ENCODE assay signal across 10 cellular contexts in the genomic region with DNA sequence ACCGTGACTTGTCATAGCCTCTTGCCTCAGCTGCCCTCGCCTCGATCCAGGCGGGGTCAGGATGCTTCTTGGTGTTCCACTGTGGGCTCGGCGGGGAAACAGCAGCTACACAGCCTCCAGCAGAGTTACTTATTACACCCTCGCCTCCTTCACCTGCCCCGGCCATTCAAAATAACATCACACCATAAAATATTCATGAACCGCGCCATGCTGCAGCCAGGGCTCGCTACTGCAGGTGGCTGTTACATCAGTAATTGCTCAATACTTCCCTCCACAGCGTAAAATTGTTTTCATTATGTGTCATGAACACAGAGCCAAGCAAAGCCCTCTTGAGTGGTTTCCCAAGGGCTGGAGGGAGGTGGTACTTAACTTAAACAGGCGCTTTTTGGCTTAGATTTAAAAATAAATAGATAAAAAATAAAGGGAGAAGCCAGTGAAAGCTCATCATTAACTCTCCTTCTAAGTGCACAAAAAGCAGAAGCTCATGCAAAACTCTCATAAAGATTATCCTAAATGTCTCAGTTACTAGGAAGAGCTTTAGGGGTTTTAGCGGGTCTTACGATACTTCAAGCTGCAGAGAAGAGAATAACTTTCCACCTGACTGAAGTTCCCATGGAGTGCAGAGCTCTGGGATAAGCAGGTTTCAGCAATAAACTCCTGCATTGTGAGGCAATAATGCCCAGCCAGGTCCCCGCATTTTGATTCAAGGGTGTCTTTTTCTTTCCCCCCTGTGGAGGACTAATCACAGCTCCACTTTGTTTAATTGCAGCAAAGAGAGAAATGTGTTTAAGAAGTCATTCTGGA.
DNase-seq lines count a peak whose midpoint lies in the region; ATAC-seq, FAIRE-seq and TF ChIP-seq lines count a peak whose summit lies in the region.
"Had no signal": no experiment of that assay in that cellular context is flagged by ENCODE, and none has a peak within 500 bp of the region (broad histone marks: within the 10 kb centered on the region; RNA-seq: fewer than 3 reads in every experiment).

No MANE protein-coding gene starts in this region.

- DNase-seq in COR-L47 (lab: John Stamatoyannopoulos, UW) (peak; percentile 93), NCI-H1092 treated with DMSO at 0.1 percent for 48 hours (lab: John Stamatoyannopoulos, UW) (peak; percentile 93), NOMO-1 treated with DMSO at 0.1 percent for 48 hours (lab: John Stamatoyannopoulos, UW; ENCODE audit: unreplicated experiment) (peak; percentile 62), iris pigment epithelial cell (ENCODE audit: low read depth) (peak; percentile 8), GM12891 (ENCODE audit: insufficient read length, low spot score) (no peak)
- DNase-seq: activated CD4-positive, alpha-beta T cell treated with anti-CD3 and anti-CD28 coated beads, Interleukin-2, amount 50 U/mL, for 4 hours; H7 had no signal

- no peak for TF ChIP-seq POLR2A in GM12891 (IDR thresholded peaks at IDR 0.05; ENCODE audit: low read depth, low read length)

- FAIRE-seq in GM12891 (lab: Jason Lieb, UNC): no peak

- ATAC-seq in HG03095 (IDR thresholded peaks at IDR 0.05; ENCODE audit: unreplicated experiment): no peak
- no peak for ATAC-seq in GM18861 (IDR thresholded peaks at IDR 0.05; ENCODE audit: unreplicated experiment)
- no peak for ATAC-seq in GM19455 (IDR thresholded peaks at IDR 0.05; ENCODE audit: unreplicated experiment)

TF ChIP-seq in GM12891, 5 proteins besides CTCF, POLR2A, EP300 and RAD21:
- no peak for TF ChIP-seq POLR2AphosphoS5 (IDR thresholded peaks at IDR 0.05; ENCODE audit: low read depth, low read length)
- no peak for TF ChIP-seq PAX5 (IDR thresholded peaks at IDR 0.05; ENCODE audit: insufficient read depth, low read length, severe bottlenecking)
- TF ChIP-seq POU2F2 (IDR thresholded peaks at IDR 0.05; ENCODE audit: low read depth, low read length): no peak
- TF ChIP-seq TAF1 (IDR thresholded peaks at IDR 0.05; ENCODE audit: low read depth, low read length): no peak
